8 cellular contexts compared by ENCODE assay signal in genomic region chr16:14629919-14630619, GRCh38. TPM values are rescaled to one million over a fixed set of nuclear protein-coding genes. Genes with fewer than 3 reads are reported as not detected.
DNase-seq lines count a peak whose midpoint lies in the region; ATAC-seq and TF ChIP-seq lines count a peak whose summit lies in the region.

TSS of gene PARN (minus strand) at chr16:14630260. CDS start at chr16:14630125, 135 bp downstream.

- in situ Hi-C loops in GM13976 (cut with MboI; ENCODE audit: low sequenced_read_pairs, unreplicated experiment): no loop called here

- H3K4me3 ChIP-seq in prostate gland: peak within 1 kb of the TSS; percentile 76

- TF ChIP-seq CTCF in GM13976 (IDR thresholded peaks at IDR 0.05; ENCODE audit: borderline replicate concordance, control extremely low read depth, extremely low read depth, insufficient read depth, missing control alignments) (no peak), prostate gland (IDR thresholded peaks at IDR 0.05) (peak in 1 of 4 experiments; percentile 11)

- no peaks in the 10 kb centered on the region for H3K4me1 ChIP-seq in prostate gland (replicated peaks)

- H3K27ac ChIP-seq in angular gyrus (ENCODE audit: low read depth, low read length): peak within 1 kb of the TSS; percentile 83
- H3K27ac ChIP-seq in prostate gland: peak within 1 kb of the TSS; percentile 79 to 83

- no peaks in the 10 kb centered on the region for H3K36me3 ChIP-seq in prostate gland

- no peaks in the 10 kb centered on the region for H3K9me3 ChIP-seq in prostate gland

- H3K27me3 ChIP-seq in prostate gland (replicated peaks; ENCODE audit: insufficient read depth): no peaks in the 10 kb centered on the region

- ATAC-seq in HG02885 (IDR thresholded peaks at IDR 0.05; ENCODE audit: poor library complexity, unreplicated experiment): peak; percentile 60
- peak; percentile 82 for ATAC-seq in left ventricle myocardium superior

- peak; percentile 90 for TF ChIP-seq POLR2A in prostate gland (IDR thresholded peaks at IDR 0.05)

- peak; percentile 99 for DNase-seq in GM13976 (ENCODE audit: low spot score)
- peak; percentile 47 for DNase-seq in NCI-H187 treated with DMSO at 0.1 percent for 48 hours (lab: John Stamatoyannopoulos, UW)
- DNase-seq in T-helper 2 cell: peak; percentile 95 to 98 (median 97)
- peak; percentile 98 for DNase-seq in left ventricle myocardium superior
- DNase-seq in prostate gland (ENCODE audit: low spot score): peak; percentile 96
- peak; percentile 98 for DNase-seq in ureter (ENCODE audit: low spot score)

- intact Hi-C loops in left ventricle myocardium superior (cut with micrococcal nuclease): no loop called here
- intact Hi-C loops in prostate gland (cut with DNase I): no loop called here

- WGBS in prostate gland: 1% methylated on average over 41 of the region's 51 CpGs

RNA-seq across cellular contexts. Expression of gene PARN, which starts in this region (rescaled TPM):
- 17.6 TPM for total RNA-seq in left ventricle myocardium superior
- total RNA-seq in prostate gland: 10 to 100 TPM; 22.4 to 51.2 TPM
- total RNA-seq in ureter: 53.9 TPM

Comparison
In these comparisons a context has a peak if more than half of its experiments do, and no peak if none do; other contexts are left out.
1. Peak in every context shown above with its lines: DNase-seq, ATAC-seq, H3K4me3 ChIP-seq and H3K27ac ChIP-seq.
2. DNase-seq: peak in every context shown above with its lines; median percentile 99 in GM13976; 98 in left ventricle myocardium superior; 98 in ureter; 97 in T-helper 2 cell; 96 in prostate gland; 47 in NCI-H187 treated with DMSO at 0.1 percent for 48 hours.